Comparison of ENCODE assay signal across 6 cellular contexts in the genomic region with DNA sequence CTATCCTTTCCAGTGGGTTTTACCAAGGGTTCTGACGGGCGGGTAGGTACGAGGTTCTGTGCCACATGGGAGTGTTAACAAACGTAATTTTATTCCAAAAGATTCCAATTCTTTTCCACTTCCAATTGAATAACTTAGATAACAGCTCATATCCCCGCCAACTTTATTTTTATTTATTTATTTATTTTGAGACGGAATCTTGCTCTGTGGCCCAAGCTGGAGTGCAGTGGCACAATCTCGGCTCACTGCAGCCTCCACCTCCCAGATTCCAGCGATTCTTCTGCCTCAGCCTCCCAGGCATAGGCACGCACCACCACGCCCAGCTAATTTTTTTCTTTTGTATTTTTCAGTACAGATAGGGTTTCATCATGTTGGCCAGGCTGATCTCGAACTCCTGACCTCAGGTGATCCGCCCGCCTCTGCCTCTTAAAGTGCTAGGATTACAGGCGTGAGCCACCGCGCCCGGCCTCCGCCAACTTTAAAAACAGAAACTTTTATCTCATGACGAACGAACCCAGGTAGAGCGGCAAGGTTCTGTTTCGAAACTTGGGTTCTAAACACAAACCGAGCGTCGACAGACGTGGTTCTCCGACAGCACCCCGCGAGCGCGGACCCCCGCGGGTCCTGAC. TPM values are rescaled to one million over a fixed set of nuclear protein-coding genes. Genes with fewer than 3 reads are reported as not detected.
A peak's percentile ranks its signal among the peaks of the same experiment; 100 is the strongest.
DNase-seq lines count a peak whose midpoint lies in the region; FAIRE-seq and TF ChIP-seq lines count a peak whose summit lies in the region.

No MANE protein-coding gene starts in this region.

- no peak for FAIRE-seq in bronchial epithelial cell (lab: Jason Lieb, UNC)

- H3K4me3 ChIP-seq in BLaER1 treated with 17β-estradiol and CSF1 and Interleukin-3, amounts not matched to agents 10 nM and 100 nM, result peak overlapping the region; percentile 68 to 87 (median 74)
- H3K4me3 ChIP-seq in bronchial epithelial cell (ENCODE audit: low read depth, low read length), result peak overlapping the region; percentile 54
- H3K4me3 ChIP-seq in neutrophil (ENCODE audit: low read depth in 1 of 2, low read length in 1 of 2), result peak overlapping the region; percentile 73

- peaks cover 25 to 34% (median 30%) of the 10 kb centered on the region in 10 experiments for H3K4me1 ChIP-seq in BLaER1 treated with 17β-estradiol and CSF1 and Interleukin-3, amounts not matched to agents 10 nM and 100 nM
- peaks cover 16 to 21% of the 10 kb centered on the region in 2 experiments for H3K4me1 ChIP-seq in neutrophil (ENCODE audit: control insufficient read depth in 1 of 2, insufficient read depth in 1 of 2, low read depth in 1 of 2, low read length in 1 of 2)

- H3K27ac ChIP-seq in BLaER1 treated with 17β-estradiol and CSF1 and Interleukin-3, amounts not matched to agents 10 nM and 100 nM, result peak overlapping the region; percentile 69 to 91 (median 80); a peak in 21 of 22 replicates
- H3K27ac ChIP-seq in neutrophil, result peak overlapping the region; percentile 83

- H3K4me2 ChIP-seq in BLaER1 treated with 17β-estradiol and CSF1 and Interleukin-3, amounts not matched to agents 10 nM and 100 nM, result peak overlapping the region; percentile 71 to 98 (median 89)

- no peaks in the 10 kb centered on the region for H3K9me3 ChIP-seq in BLaER1 treated with 17β-estradiol and CSF1 and Interleukin-3, amounts not matched to agents 10 nM and 100 nM (replicated peaks in 1 of 11)
- H3K9me3 ChIP-seq in neutrophil, result no peaks in the 10 kb centered on the region

- peak; percentile 21 for DNase-seq in NCI-H2227 treated with DMSO at 0.1 percent for 48 hours (lab: John Stamatoyannopoulos, UW)
- peak; percentile 29 for DNase-seq in bronchial epithelial cell (ENCODE audit: low read depth)
- DNase-seq in NCI-H2029 (lab: John Stamatoyannopoulos, UW), result no peak
- DNase-seq in AG08395 (ENCODE audit: low spot score), result no peak

- peaks cover 0 to 67% (median 43%) of the 10 kb centered on the region in 11 experiments; a peak in 21 of 22 replicates for H4K20me1 ChIP-seq in BLaER1 treated with 17β-estradiol and CSF1 and Interleukin-3, amounts not matched to agents 10 nM and 100 nM

- TF ChIP-seq CTCF in bronchial epithelial cell (IDR thresholded peaks at IDR 0.05; ENCODE audit: insufficient read depth, low read length, severe bottlenecking) (no peak), neutrophil (IDR thresholded peaks at IDR 0.05) (no peak)

- no peaks in the 10 kb centered on the region for H3K27me3 ChIP-seq in BLaER1 treated with 17β-estradiol and CSF1 and Interleukin-3, amounts not matched to agents 10 nM and 100 nM
- no peaks in the 10 kb centered on the region for H3K27me3 ChIP-seq in bronchial epithelial cell (ENCODE audit: control insufficient read depth, insufficient read depth, low read length)
- H3K27me3 ChIP-seq in neutrophil, result no peaks in the 10 kb centered on the region

- H3K36me3 ChIP-seq in BLaER1 treated with 17β-estradiol and CSF1 and Interleukin-3, amounts not matched to agents 10 nM and 100 nM, result peaks cover 45 to 79% (median 69%) of the 10 kb centered on the region in 11 experiments
- H3K36me3 ChIP-seq in bronchial epithelial cell (ENCODE audit: control insufficient read depth, insufficient read depth, low read length) (peaks cover 24% of the 10 kb centered on the region), neutrophil (peaks cover 39% of the 10 kb centered on the region)

- H3K9ac ChIP-seq in BLaER1 treated with 17β-estradiol and CSF1 and Interleukin-3, amounts not matched to agents 10 nM and 100 nM, result peak overlapping the region; percentile 80 to 93 (median 88)

RNA-seq across cellular contexts. Expression of gene ECI1, which starts 0.6 kb away (rescaled TPM):
- total RNA-seq in bronchial epithelial cell, result 87.8 and 140 TPM in 2 replicates

RNA-seq across cellular contexts. Expression of gene DNASE1L2, which starts 14.5 kb away (rescaled TPM):
- under 0.01 and 0.64 TPM in 2 replicates for total RNA-seq in bronchial epithelial cell

RNA-seq across cellular contexts. Expression of gene RNPS1, which starts 17.2 kb away (rescaled TPM):
- 73.5 and 84.7 TPM in 2 replicates for total RNA-seq in bronchial epithelial cell

RNA-seq across cellular contexts. Expression of gene E4F1, which starts 27.4 kb away (rescaled TPM):
- total RNA-seq in bronchial epithelial cell, result 26.6 and 34.4 TPM in 2 replicates

RNA-seq across cellular contexts. Expression of gene PGP, which starts 36.1 kb away (rescaled TPM):
- total RNA-seq in bronchial epithelial cell, result 9.1 and 9.5 TPM in 2 replicates

Comparison
In these comparisons a context has a peak if more than half of its experiments do, and no peak if none do; other contexts are left out.
1. DNase-seq: peak in NCI-H2227 treated with DMSO at 0.1 percent for 48 hours (single experiment) and bronchial epithelial cell (single experiment); none in NCI-H2029 (single experiment) and AG08395 (single experiment).
2. Peak in every context shown above with its lines, with median percentiles within 50 percentile points of each other: H3K4me3 ChIP-seq.